12 cellular contexts compared by ENCODE assay signal in the genomic region with DNA sequence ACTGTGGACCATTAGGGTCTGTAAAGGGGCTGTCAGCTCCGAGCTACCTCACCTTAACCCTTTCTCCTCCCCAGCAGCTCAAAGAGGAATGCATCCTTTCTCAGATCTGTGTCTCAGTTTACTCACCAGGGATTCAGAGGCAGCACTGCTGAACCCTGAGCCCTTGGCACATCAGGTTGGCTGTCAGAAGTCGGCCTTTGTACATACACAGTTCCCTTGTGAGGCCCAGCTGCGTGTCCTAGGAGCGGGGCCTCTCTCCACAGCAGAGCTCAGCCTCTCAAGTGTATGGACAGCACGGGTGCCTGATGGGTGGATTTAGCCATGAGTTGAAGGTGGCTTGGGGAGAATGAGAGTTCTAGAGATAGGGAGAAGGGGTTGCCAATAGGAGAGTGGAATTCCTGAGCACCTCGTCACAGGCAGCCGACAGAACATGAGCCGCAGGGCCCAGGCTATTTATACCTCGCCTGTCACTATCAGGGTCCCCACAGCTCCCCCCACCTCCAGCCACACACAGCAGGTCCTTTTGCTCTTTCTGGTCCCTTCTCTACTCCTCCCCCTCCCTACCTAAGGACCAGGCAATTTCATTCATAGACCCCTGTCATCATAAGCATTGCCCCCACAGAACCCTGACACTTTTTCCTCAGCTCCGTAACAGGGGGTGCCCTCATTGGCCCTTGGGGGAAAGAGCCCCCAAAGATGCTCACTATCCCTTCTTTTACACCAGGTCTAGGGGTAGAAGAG. TPM values are rescaled to one million over a fixed set of nuclear protein-coding genes. Genes with fewer than 3 reads are reported as not detected.
DNase-seq lines count a peak whose midpoint lies in the region; ATAC-seq and TF ChIP-seq lines count a peak whose summit lies in the region.
"Had no signal": no experiment of that assay in that cellular context is flagged by ENCODE, and none has a peak within 500 bp of the region (broad histone marks: within the 10 kb centered on the region; RNA-seq: fewer than 3 reads in every experiment).

No MANE protein-coding gene starts in this region.

- H2AFZ ChIP-seq in OCI-LY7 (ENCODE audit: low read length), result no peak overlapping the region

- H3K36me3 ChIP-seq in MG63 (peaks cover 3% of the 10 kb centered on the region; the same call in 1 of the 2 replicates), muscle layer of duodenum (ENCODE audit: control insufficient read depth in 1 of 2, insufficient read depth in 2 of 2, low read length in 2 of 2) (no peaks in the 10 kb centered on the region), OCI-LY7 (ENCODE audit: insufficient read depth, low read length) (no peaks in the 10 kb centered on the region)

- no peaks in the 10 kb centered on the region for H3K9me3 ChIP-seq in MG63
- H3K9me3 ChIP-seq in muscle layer of duodenum (ENCODE audit: control insufficient read depth in 1 of 2, low read length in 2 of 2), result no peaks in the 10 kb centered on the region
- no peaks in the 10 kb centered on the region for H3K9me3 ChIP-seq in OCI-LY7 (ENCODE audit: low read length)

- no peaks in the 10 kb centered on the region for H3K79me2 ChIP-seq in OCI-LY7 (ENCODE audit: insufficient read depth, low read depth, low read length)

- no peak for TF ChIP-seq POLR2A in erythroblast (IDR thresholded peaks at IDR 0.05; ENCODE audit: low read length)

- CTCF ChIA-PET in OCI-LY7 (lab: Charles Lee; ENCODE audit: unreplicated experiment), result no interaction called here

- no peak overlapping the region for H3K4me2 ChIP-seq in OCI-LY7 (ENCODE audit: low read length)

- no peak overlapping the region for H3K4me3 ChIP-seq in MG63
- H3K4me3 ChIP-seq in epithelial cell of esophagus (ENCODE audit: low read length), result no peak overlapping the region
- peak overlapping the region in 1 of 2 donors; percentile 2 for H3K4me3 ChIP-seq in muscle layer of duodenum (ENCODE audit: low read depth in 1 of 2, low read length in 2 of 2)
- no peak overlapping the region for H3K4me3 ChIP-seq in OCI-LY7 (ENCODE audit: low read depth, low read length, poor library complexity, severe bottlenecking)

- no peak for ATAC-seq in HG03520 (IDR thresholded peaks at IDR 0.05; ENCODE audit: unreplicated experiment)

- no TSS peak for BruUV-seq in OCI-LY7 (replicated peaks; lab: Mats Ljungman, UMichigan)

- no peaks in the 10 kb centered on the region for H4K20me1 ChIP-seq in OCI-LY7 (ENCODE audit: insufficient read depth, low read length)

- intact Hi-C loops in OCI-LY7 (cut with micrococcal nuclease; ENCODE audit: unreplicated experiment), result no loop called here

- POLR2A ChIA-PET in OCI-LY7 (lab: Charles Lee), result no interaction called here

- H3K27me3 ChIP-seq in MG63 (no peaks in the 10 kb centered on the region), muscle layer of duodenum (ENCODE audit: low read depth, low read length) (peaks cover 4% of the 10 kb centered on the region)

- H3K27ac ChIP-seq in muscle layer of duodenum (ENCODE audit: low read length) (peak overlapping the region; percentile 87), OCI-LY7 (ENCODE audit: low read depth, low read length, poor library complexity, severe bottlenecking) (no peak overlapping the region)
- H3K27ac ChIP-seq: HL-60 had no signal

- H3K4me1 ChIP-seq in muscle layer of duodenum (ENCODE audit: control insufficient read depth in 1 of 2, insufficient read depth in 2 of 2, low read length in 2 of 2), result peaks cover 4 to 20% of the 10 kb centered on the region in 2 donors
- H3K4me1 ChIP-seq in OCI-LY7 (ENCODE audit: insufficient read depth, low read length, poor library complexity, severe bottlenecking), result peaks cover 14% of the 10 kb centered on the region

- H3K9me2 ChIP-seq in OCI-LY7 (ENCODE audit: insufficient read depth, low read length), result no peaks in the 10 kb centered on the region

- DNase-seq in A172 (ENCODE audit: low spot score) (peak; percentile 76), MG63 (peak; percentile 49), epithelial cell of esophagus (ENCODE audit: low read depth) (peak; percentile 28), erythroblast (lab: John Stamatoyannopoulos, UW) (no peak), GM19238 (ENCODE audit: insufficient read length, low spot score) (no peak), OCI-LY7 (ENCODE audit: low spot score) (no peak)
- DNase-seq: activated T-cell treated with anti-CD3 and anti-CD28 coated beads, Interleukin-2, amount 50 U/mL, for 48 hours; naive B cell; T-helper 2 cell had no signal

- TF ChIP-seq CTCF in epithelial cell of esophagus (IDR thresholded peaks at IDR 0.05; ENCODE audit: insufficient read depth, low read depth, low read length, missing control alignments), result no peak
- no peak for TF ChIP-seq CTCF in OCI-LY7 (conservative IDR thresholded peaks at IDR 0.05; ENCODE audit: low read length)

RNA-seq across cellular contexts. Expression of gene FLNC, which starts 2.1 kb away (rescaled TPM):
- total RNA-seq in A172 (2014; rRNA removed; shearing (Covaris generic)), result 23.1 and 33.3 TPM in 2 replicates
- 71.1 and 93.1 TPM in 2 replicates for total RNA-seq in MG63 (2014; rRNA removed; shearing (Covaris generic); ENCODE audit: low replicate concordance)
- 0.03 and 0.05 TPM in 2 replicates for total RNA-seq in OCI-LY7 (2014; rRNA removed; shearing (Covaris generic))
- 0.06 TPM in 2 replicates for total RNA-seq in OCI-LY7 (2022)

RNA-seq across cellular contexts. Expression of gene ATP6V1F, which starts 34.5 kb away (rescaled TPM):
- 157 and 171 TPM in 2 replicates for total RNA-seq in A172 (2014; rRNA removed; shearing (Covaris generic))
- total RNA-seq in MG63 (2014; rRNA removed; shearing (Covaris generic); ENCODE audit: low replicate concordance), result 83.6 and 97.0 TPM in 2 replicates
- 84.9 and 108 TPM in 2 replicates for total RNA-seq in OCI-LY7 (2014; rRNA removed; shearing (Covaris generic))
- 149 and 155 TPM in 2 replicates for total RNA-seq in OCI-LY7 (2022)

RNA-seq across cellular contexts. Expression of gene CCDC136, which starts 36.4 kb away (rescaled TPM):
- total RNA-seq in A172 (2014; rRNA removed; shearing (Covaris generic)), result 5.3 and 7.0 TPM in 2 replicates
- 0.53 TPM in 1 of 2 replicates, not detected in the other for total RNA-seq in MG63 (2014; rRNA removed; shearing (Covaris generic); ENCODE audit: low replicate concordance)
- total RNA-seq in OCI-LY7 (2014; rRNA removed; shearing (Covaris generic)), result 11.0 and 11.7 TPM in 2 replicates
- total RNA-seq in OCI-LY7 (2022), result 33.5 and 38.7 TPM in 2 replicates

RNA-seq across cellular contexts. Expression of gene OPN1SW, which starts 52.5 kb away (rescaled TPM):
- total RNA-seq in A172 (2014; rRNA removed; shearing (Covaris generic)), result not detected in 2 replicates
- total RNA-seq in MG63 (2014; rRNA removed; shearing (Covaris generic); ENCODE audit: low replicate concordance), result not detected in 2 replicates
- total RNA-seq in OCI-LY7 (2014; rRNA removed; shearing (Covaris generic)), result not detected in 2 replicates
- not detected in 2 replicates for total RNA-seq in OCI-LY7 (2022)

Comparison
In these comparisons a context has a peak if more than half of its experiments do, and no peak if none do; other contexts are left out.
1. DNase-seq: peak in A172 (single experiment), MG63 (single experiment) and epithelial cell of esophagus (single experiment); none in erythroblast (0 of 2), GM19238 (single experiment) and OCI-LY7 (single experiment).
2. RNA of gene FLNC, which starts 2.1 kb away (total RNA-seq): 71.1 to 93.1 TPM in MG63 and 23.1 to 33.3 TPM in A172; 0.03 to 0.06 TPM in OCI-LY7; every median in the first group is over 10 times any median in the second.